Comparison of ENCODE assay signal across 15 cellular contexts in genomic region chr2:79327460-79327859, GRCh38.
"Had no signal": no experiment of that assay in that cellular context is flagged by ENCODE, and none has a peak within 500 bp of the region (broad histone marks: within the 10 kb centered on the region; RNA-seq: fewer than 3 reads in every experiment).

No MANE protein-coding gene starts in this region.

- H3K4me3 Mint-ChIP-seq: activated CD4-positive, alpha-beta T cell treated with anti-CD3 and anti-CD28 coated beads for 36 hours; activated CD8-positive, alpha-beta T cell treated with anti-CD3 and anti-CD28 coated beads for 36 hours; activated naive CD8-positive, alpha-beta T cell; natural killer cell had no signal

- H3K27me3 ChIP-seq: colonic mucosa, hepatocyte, left lung, sigmoid colon, spleen had no signal

- H3K27me3 Mint-ChIP-seq: activated CD4-positive, alpha-beta T cell treated with anti-CD3 and anti-CD28 coated beads for 36 hours; activated CD8-positive, alpha-beta T cell treated with anti-CD3 and anti-CD28 coated beads for 36 hours; activated naive CD8-positive, alpha-beta T cell had no signal

- H2AFZ ChIP-seq: hepatocyte had no signal

- H3K4me3 ChIP-seq: colonic mucosa, hepatocyte, left lung, sigmoid colon, spleen had no signal

- H3K4me2 ChIP-seq: hepatocyte had no signal

- DNase-seq: activated CD4-positive, alpha-beta T cell treated with anti-CD3 and anti-CD28 coated beads for 36 hours; activated CD8-positive, alpha-beta T cell treated with anti-CD3 and anti-CD28 coated beads for 36 hours; activated gamma-delta T cell treated with Interleukin-2 at 50 U/mL for 16 hours; activated T-cell treated with anti-CD3 and anti-CD28 coated beads, Interleukin-2, amount 50 U/mL, for 48 hours; amniotic stem cell; caudate nucleus; colonic mucosa; left lung; natural killer cell; sigmoid colon; spleen; stimulated activated CD4-positive, alpha-beta T cell treated with anti-CD3 and anti-CD28 coated beads, Interleukin-1b, Interleukin-23, amount 100 ng/mL, for 48 hours had no signal

- H3K36me3 ChIP-seq: colonic mucosa, left lung, sigmoid colon, spleen had no signal

- H3K9me3 Mint-ChIP-seq: activated CD8-positive, alpha-beta T cell treated with anti-CD3 and anti-CD28 coated beads for 36 hours had no signal

- H3K9me3 ChIP-seq: colonic mucosa, left lung, sigmoid colon had no signal

- H3K27ac ChIP-seq: colonic mucosa, hepatocyte, left lung, sigmoid colon, spleen had no signal

- H3K4me1 Mint-ChIP-seq: activated CD4-positive, alpha-beta T cell treated with anti-CD3 and anti-CD28 coated beads for 36 hours; natural killer cell had no signal

- H3K4me1 ChIP-seq: colonic mucosa, left lung, sigmoid colon, spleen had no signal

- H3K36me3 Mint-ChIP-seq: activated naive CD8-positive, alpha-beta T cell; natural killer cell had no signal

- H3K79me2 ChIP-seq: hepatocyte had no signal

- H3K27ac Mint-ChIP-seq: activated CD4-positive, alpha-beta T cell treated with anti-CD3 and anti-CD28 coated beads for 36 hours; activated CD8-positive, alpha-beta T cell treated with anti-CD3 and anti-CD28 coated beads for 36 hours; activated naive CD8-positive, alpha-beta T cell; natural killer cell had no signal

- ATAC-seq: activated CD4-positive, alpha-beta T cell treated with anti-CD3 and anti-CD28 coated beads for 36 hours; activated CD8-positive, alpha-beta T cell treated with anti-CD3 and anti-CD28 coated beads for 36 hours; esophagus mucosa; left lung; natural killer cell had no signal
